In genomic region chrX:79413009-79413408, GRCh38 we compare ENCODE assay signal across 8 cellular contexts. TPM values are rescaled to one million over a fixed set of nuclear protein-coding genes. Genes with fewer than 3 reads are reported as not detected.
DNase-seq lines count a peak whose midpoint lies in the region; ATAC-seq and TF ChIP-seq lines count a peak whose summit lies in the region.

No MANE protein-coding gene starts in this region.

- peak; percentile 9 for DNase-seq in Ammon's horn (ENCODE audit: low spot score)
- DNase-seq in HAP-1 (ENCODE audit: low spot score in 2 of 2): peak in 1 of 2 experiments; percentile 65
- no peak for DNase-seq in activated naive CD8-positive, alpha-beta T cell treated with anti-CD3 and anti-CD28 coated beads for 36 hours
- peak; percentile 1 for DNase-seq in kidney glomerular epithelial cell (lab: John Stamatoyannopoulos, UW)
- no peak for DNase-seq in omental fat pad (ENCODE audit: low spot score)
- DNase-seq in activated gamma-delta T cell (lab: John Stamatoyannopoulos, UW): no peak

- ATAC-seq in omental fat pad (ENCODE audit: low FRiP score) (no peak), HG03342 (IDR thresholded peaks at IDR 0.05; ENCODE audit: unreplicated experiment) (no peak), HG02642 (IDR thresholded peaks at IDR 0.05; ENCODE audit: poor library complexity, unreplicated experiment) (no peak)

- H3K9me3 ChIP-seq in HAP-1: no peaks in the 10 kb centered on the region

- peak overlapping the region; percentile 12 for H3K4me3 ChIP-seq in HAP-1

- TF ChIP-seq CTCF in omental fat pad (IDR thresholded peaks at IDR 0.05): no peak

- peaks cover 16% of the 10 kb centered on the region for H3K4me1 ChIP-seq in HAP-1

- no peaks in the 10 kb centered on the region for H3K27me3 ChIP-seq in HAP-1 (ENCODE audit: low read depth)

- H3K36me3 Mint-ChIP-seq in activated naive CD8-positive, alpha-beta T cell treated with anti-CD3 and anti-CD28 coated beads for 36 hours: no peaks in the 10 kb centered on the region

- no peaks in the 10 kb centered on the region for H3K36me3 ChIP-seq in HAP-1 (replicated peaks)

- in situ Hi-C loops in HAP-1 (cut with MboI; ENCODE audit: low sequenced_read_pairs): no loop called here

- H3K4me3 Mint-ChIP-seq in activated naive CD8-positive, alpha-beta T cell treated with anti-CD3 and anti-CD28 coated beads for 36 hours: peak overlapping the region; percentile 29

- peaks cover 5% of the 10 kb centered on the region for H3K4me1 Mint-ChIP-seq in activated naive CD8-positive, alpha-beta T cell treated with anti-CD3 and anti-CD28 coated beads for 36 hours

- no peaks in the 10 kb centered on the region for H3K27me3 Mint-ChIP-seq in activated naive CD8-positive, alpha-beta T cell treated with anti-CD3 and anti-CD28 coated beads for 36 hours

- H3K9me3 Mint-ChIP-seq in activated naive CD8-positive, alpha-beta T cell treated with anti-CD3 and anti-CD28 coated beads for 36 hours: no peaks in the 10 kb centered on the region

- no peak overlapping the region for H3K27ac Mint-ChIP-seq in activated naive CD8-positive, alpha-beta T cell treated with anti-CD3 and anti-CD28 coated beads for 36 hours

RNA-seq across cellular contexts. Expression of gene ITM2A, which starts 45.9 kb away (rescaled TPM):
- 10 to 100 TPM; 53.4 to 60.5 TPM for total RNA-seq in activated naive CD8-positive, alpha-beta T cell treated with anti-CD3 and anti-CD28 coated beads for 36 hours
- 100 to 1,000 TPM in 1 of 4 donors, 10 to 100 TPM in 3; 39.5 to 106 (median 43.4) TPM for total RNA-seq in omental fat pad

Comparison
In these comparisons a context has a peak if more than half of its experiments do, and no peak if none do; other contexts are left out.
1. DNase-seq: peak in Ammon's horn (single experiment) and kidney glomerular epithelial cell (single experiment); none in activated naive CD8-positive, alpha-beta T cell treated with anti-CD3 and anti-CD28 coated beads for 36 hours (single experiment), omental fat pad (single experiment) and activated gamma-delta T cell (single experiment).